In genomic region chr4:109648266-109648996, GRCh38 we compare ENCODE assay signal across 9 cellular contexts. TPM values are rescaled to one million over a fixed set of nuclear protein-coding genes. Genes with fewer than 3 reads are reported as not detected.
DNase-seq lines count a peak whose midpoint lies in the region; ATAC-seq and TF ChIP-seq lines count a peak whose summit lies in the region.
"Had no signal": no experiment of that assay in that cellular context is flagged by ENCODE, and none has a peak within 500 bp of the region (broad histone marks: within the 10 kb centered on the region; RNA-seq: fewer than 3 reads in every experiment).

No MANE protein-coding gene starts in this region.

- H3K9me3 Mint-ChIP-seq in activated naive CD8-positive, alpha-beta T cell treated with anti-CD3 and anti-CD28 coated beads, Interleukin-2, amount 50 U/mL, for 24 hours, result peaks cover 18% of the 10 kb centered on the region

- peak overlapping the region; percentile 48 for H3K4me3 Mint-ChIP-seq in activated naive CD8-positive, alpha-beta T cell treated with anti-CD3 and anti-CD28 coated beads, Interleukin-2, amount 50 U/mL, for 24 hours

- DNase-seq in GM10266 (ENCODE audit: extremely low spot score), result peak; percentile 21
- DNase-seq in activated naive CD8-positive, alpha-beta T cell treated with anti-CD3 and anti-CD28 coated beads, Interleukin-2, amount 50 U/mL, for 24 hours, result no peak
- no peak for DNase-seq in cortex of kidney (lab: John Stamatoyannopoulos, UW)
- no peak for DNase-seq in stimulated activated CD4-positive, alpha-beta T cell treated with anti-CD3 and anti-CD28 coated beads, Interleukin-12 subunit alpha, Interleukin-12 subunit beta, amount 100 ng/mL, for 4 hours
- DNase-seq in activated CD4-positive, CD25-positive, alpha-beta regulatory T cell (lab: John Stamatoyannopoulos, UW), result no peak
- DNase-seq in HT-29 (ENCODE audit: low spot score), result no peak
- DNase-seq: stimulated activated CD4-positive, alpha-beta T cell treated with anti-CD3 and anti-CD28 coated beads, Interleukin-2, amount 100 ng/mL, for 48 hours had no signal

- TF ChIP-seq CTCF in GM10266 (IDR thresholded peaks at IDR 0.05; ENCODE audit: control insufficient read depth, insufficient read depth, low read depth, missing control alignments), result no peak

- peaks cover 41% of the 10 kb centered on the region for H3K4me1 Mint-ChIP-seq in activated naive CD8-positive, alpha-beta T cell treated with anti-CD3 and anti-CD28 coated beads, Interleukin-2, amount 50 U/mL, for 24 hours

- peak overlapping the region; percentile 83 for H3K27ac Mint-ChIP-seq in activated naive CD8-positive, alpha-beta T cell treated with anti-CD3 and anti-CD28 coated beads, Interleukin-2, amount 50 U/mL, for 24 hours

- ATAC-seq in GM19372 (IDR thresholded peaks at IDR 0.05; ENCODE audit: low read depth, unreplicated experiment), result peak; percentile 43
- peak; percentile 71 for ATAC-seq in HG03159 (IDR thresholded peaks at IDR 0.05; ENCODE audit: unreplicated experiment)
- peak; percentile 34 for ATAC-seq in activated naive CD8-positive, alpha-beta T cell treated with anti-CD3 and anti-CD28 coated beads, Interleukin-2, amount 50 U/mL, for 24 hours

- no peaks in the 10 kb centered on the region for H3K27me3 Mint-ChIP-seq in activated naive CD8-positive, alpha-beta T cell treated with anti-CD3 and anti-CD28 coated beads, Interleukin-2, amount 50 U/mL, for 24 hours

- peaks cover 36% of the 10 kb centered on the region for H3K36me3 Mint-ChIP-seq in activated naive CD8-positive, alpha-beta T cell treated with anti-CD3 and anti-CD28 coated beads, Interleukin-2, amount 50 U/mL, for 24 hours (ENCODE audit: low read depth)

RNA-seq across cellular contexts. Expression of gene CASP6, which starts 54.8 kb away (rescaled TPM):
- total RNA-seq in HT-29 (2014; rRNA removed; shearing (Covaris generic)), result 21.7 and 27.0 TPM in 2 replicates
